32 cellular contexts compared by ENCODE assay signal in the genomic region with DNA sequence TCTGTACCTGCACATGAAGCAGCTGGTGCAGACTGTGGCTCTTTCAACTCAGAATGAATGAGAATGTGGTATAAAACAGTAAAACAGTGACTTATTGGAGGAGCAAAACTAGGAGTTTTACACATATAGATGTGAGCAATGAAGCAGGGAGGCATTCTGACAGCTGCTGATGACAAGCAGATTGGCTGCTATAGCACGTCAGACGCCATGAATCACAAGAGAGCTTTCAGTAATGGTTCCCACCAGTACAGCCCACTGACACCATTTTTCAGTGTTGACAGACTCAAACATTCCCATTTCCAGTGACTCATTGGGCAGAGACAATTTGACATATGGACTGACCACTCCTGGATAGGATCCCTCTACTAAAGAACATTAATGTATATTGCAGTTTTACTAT. TPM values are rescaled to one million over a fixed set of nuclear protein-coding genes. Genes with fewer than 3 reads are reported as not detected.
"Had no signal": no experiment of that assay in that cellular context is flagged by ENCODE, and none has a peak within 500 bp of the region (broad histone marks: within the 10 kb centered on the region; RNA-seq: fewer than 3 reads in every experiment).

No MANE protein-coding gene starts in this region.

- H3K27me3 ChIP-seq: breast epithelium, SJCRH30 had no signal

- H3K27ac ChIP-seq: breast epithelium, RWPE1, SJCRH30, WERI-Rb-1 had no signal

- H3K36me3 ChIP-seq: breast epithelium, SJCRH30, WERI-Rb-1 had no signal

- H3K4me1 Mint-ChIP-seq: activated CD4-positive, alpha-beta memory T cell treated with anti-CD3 and anti-CD28 coated beads, Interleukin-2, amount 10 ng/mL, durations not matched to agents 7 days and 5 days; activated CD4-positive, alpha-beta T cell treated with anti-CD3 and anti-CD28 coated beads for 36 hours; activated T-helper 17 cell treated with anti-CD3 and anti-CD28 coated beads, Interleukin-2, amount 50 U/mL, for 72 hours had no signal

- H3K4me3 Mint-ChIP-seq: activated CD4-positive, alpha-beta memory T cell treated with anti-CD3 and anti-CD28 coated beads, Interleukin-2, amount 10 ng/mL, durations not matched to agents 7 days and 5 days; activated CD4-positive, alpha-beta T cell treated with anti-CD3 and anti-CD28 coated beads for 36 hours; activated naive CD4-positive, alpha-beta T cell treated with anti-CD3 and anti-CD28 coated beads for 36 hours; activated naive CD8-positive, alpha-beta T cell; activated T-helper 17 cell treated with anti-CD3 and anti-CD28 coated beads, Interleukin-2, amount 50 U/mL, for 72 hours had no signal

- H3K27me3 Mint-ChIP-seq: activated CD4-positive, alpha-beta memory T cell treated with anti-CD3 and anti-CD28 coated beads, Interleukin-2, amount 10 ng/mL, durations not matched to agents 7 days and 5 days; activated CD4-positive, alpha-beta T cell treated with anti-CD3 and anti-CD28 coated beads for 36 hours had no signal

- H3K9me3 Mint-ChIP-seq: activated CD4-positive, alpha-beta memory T cell treated with anti-CD3 and anti-CD28 coated beads, Interleukin-2, amount 10 ng/mL, durations not matched to agents 7 days and 5 days; activated naive CD4-positive, alpha-beta T cell treated with anti-CD3 and anti-CD28 coated beads for 36 hours had no signal

- ATAC-seq: activated CD4-positive, alpha-beta T cell treated with anti-CD3 and anti-CD28 coated beads for 36 hours; activated T-helper 17 cell treated with anti-CD3 and anti-CD28 coated beads, Interleukin-2, amount 50 U/mL, for 72 hours; Panc1 had no signal

- H3K9ac ChIP-seq: SK-N-SH had no signal

- H3K4me3 ChIP-seq: breast epithelium, SJCRH30 had no signal

- DNase-seq: activated CD4-positive, alpha-beta memory T cell treated with anti-CD3 and anti-CD28 coated beads, Interleukin-2, amount 10 ng/mL, durations not matched to agents 7 days and 5 days; activated CD4-positive, alpha-beta T cell treated with anti-CD3 and anti-CD28 coated beads for 36 hours; activated CD4-positive, alpha-beta T cell treated with anti-CD3 and anti-CD28 coated beads, Interleukin-2, amount 50 U/mL, for 1 hour; activated gamma-delta T cell; activated naive CD4-positive, alpha-beta T cell treated with anti-CD3 and anti-CD28 coated beads for 36 hours; activated T-cell treated with anti-CD3 and anti-CD28 coated beads for 4 hours; activated T-cell treated with anti-CD3 and anti-CD28 coated beads, Interleukin-2, amount 50 U/mL, for 48 hours; anterior cingulate cortex; caudate nucleus; Karpas-422; MM.1S; NCI-H1105; NCI-H1436; NCI-H187; NCI-H2081; NCI-H446; NCI-H526; NCI-H774; NK-92 treated with Interleukin-12 subunit alpha and Interleukin-12 subunit beta, amount 100 ng/mL, for 24 hours; OCI-M1; Right ventricle myocardium superior; SJCRH30; SK-N-SH; T-helper 1 cell; WERI-Rb-1 had no signal

- H3K27ac Mint-ChIP-seq: activated CD4-positive, alpha-beta memory T cell treated with anti-CD3 and anti-CD28 coated beads, Interleukin-2, amount 10 ng/mL, durations not matched to agents 7 days and 5 days; activated CD4-positive, alpha-beta T cell treated with anti-CD3 and anti-CD28 coated beads for 36 hours; activated naive CD4-positive, alpha-beta T cell treated with anti-CD3 and anti-CD28 coated beads for 36 hours; activated naive CD8-positive, alpha-beta T cell; activated T-helper 17 cell treated with anti-CD3 and anti-CD28 coated beads, Interleukin-2, amount 50 U/mL, for 72 hours had no signal

- H3K4me1 ChIP-seq: breast epithelium, SJCRH30 had no signal

- H3K36me3 Mint-ChIP-seq: activated naive CD8-positive, alpha-beta T cell had no signal

- H3K9me3 ChIP-seq: breast epithelium, SJCRH30, SK-N-SH had no signal

RNA-seq across cellular contexts. Expression of gene FSCB, which starts 24.6 kb away (rescaled TPM):
- total RNA-seq: activated CD4-positive, alpha-beta memory T cell treated with anti-CD3 and anti-CD28 coated beads, Interleukin-2, amount 10 ng/mL, durations not matched to agents 7 days and 5 days; activated CD4-positive, alpha-beta T cell treated with anti-CD3 and anti-CD28 coated beads for 36 hours; activated CD8-positive, alpha-beta memory T cell treated with anti-CD3 and anti-CD28 coated beads for 36 hours; activated naive CD4-positive, alpha-beta T cell treated with anti-CD3 and anti-CD28 coated beads for 36 hours; activated T-helper 17 cell treated with anti-CD3 and anti-CD28 coated beads, Interleukin-2, amount 50 U/mL, for 72 hours; Right ventricle myocardium superior; SJCRH30; T-helper 2 cell treated with Interferon-gamma antibody and Interleukin-4, amounts not matched to agents 100 ng/mL and 5 ng/mL, for 36 hours had no signal
- polyA plus RNA-seq: SK-N-SH had no signal
